Comparison of ENCODE assay signal across 1 cellular context in genomic region chr17:64244165-64244564, GRCh38.
TF ChIP-seq lines count a peak whose summit lies in the region.

No MANE protein-coding gene starts in this region.

TF ChIP-seq in SK-N-SH, 30 proteins besides CTCF, POLR2A, EP300 and RAD21 (continued from another document):
- TF ChIP-seq REST (IDR thresholded peaks at IDR 0.05; ENCODE audit: low read depth, low read length) (no peak), POLR2AphosphoS5 (IDR thresholded peaks at IDR 0.05; ENCODE audit: low read depth, low read length) (peak; percentile 22; the same call in 1 of the 2 replicates), RXRA (IDR thresholded peaks at IDR 0.05; ENCODE audit: borderline replicate concordance, low read depth) (peak; percentile 46; the same call in 1 of the 2 replicates), PBX3 (IDR thresholded peaks at IDR 0.05) (peak; percentile 77), EZH2phosphoT487 (IDR thresholded peaks at IDR 0.05; ENCODE audit: borderline replicate concordance, low read depth) (no peak), ZBTB33 (IDR thresholded peaks at IDR 0.05; ENCODE audit: borderline replicate concordance, low read depth) (no peak), JUND (IDR thresholded peaks at IDR 0.05) (0 out of 2 replicates have a peak, but pooled peaks have one; percentile 23), FOXM1 (IDR thresholded peaks at IDR 0.05; ENCODE audit: low read depth) (peak; percentile 22; the same call in 1 of the 2 replicates), GABPA (IDR thresholded peaks at IDR 0.05; ENCODE audit: low read depth) (no peak), NFIC (IDR thresholded peaks at IDR 0.05; ENCODE audit: borderline replicate concordance) (peak; percentile 33; the same call in 1 of the 2 replicates)
